Comparison of ENCODE assay signal across 23 cellular contexts in genomic region chr1:44256762-44257554, GRCh38.
"Had no signal": no experiment of that assay in that cellular context is flagged by ENCODE, and none has a peak within 500 bp of the region (broad histone marks: within the 10 kb centered on the region; RNA-seq: fewer than 3 reads in every experiment).

No MANE protein-coding gene starts in this region.

- H3K27ac ChIP-seq: lower lobe of right lung, tibial artery had no signal

- ATAC-seq: activated CD4-positive, alpha-beta T cell treated with anti-CD3 and anti-CD28 coated beads for 36 hours; activated T-cell treated with anti-CD3 and anti-CD28 coated beads, Interleukin-2, amount 50 U/mL, for 4 hours; lower lobe of right lung; sciatic nerve; stimulated activated effector memory CD8-positive, alpha-beta T cell treated with anti-CD3 and anti-CD28 coated beads, Interleukin-12 subunit alpha, Interleukin-12 subunit beta, amount 100 ng/mL, for 72 hours; stimulated activated naive CD8-positive, alpha-beta T cell treated with anti-CD3 and anti-CD28 coated beads, Interleukin-15, amount 100 ng/mL, for 72 hours had no signal

- H3K4me1 ChIP-seq: tibial artery had no signal

- H3K9me3 ChIP-seq: lower lobe of right lung, tibial artery had no signal

- DNase-seq: activated B cell treated with CpG ODN at 0.5 μM for 24 hours; activated CD4-positive, alpha-beta T cell treated with anti-CD3 and anti-CD28 coated beads for 36 hours; activated CD4-positive, alpha-beta T cell treated with anti-CD3 and anti-CD28 coated beads, Interleukin-2, amount 50 U/mL, for 48 hours; activated CD8-positive, alpha-beta memory T cell treated with anti-CD3 and anti-CD28 coated beads, Interleukin-2, amount 50 U/mL, for 48 hours; activated naive CD4-positive, alpha-beta T cell; activated T-cell treated with anti-CD3 and anti-CD28 coated beads, Interleukin-2, amount 50 U/mL, for 4 hours; central memory CD4-positive, alpha-beta T cell; dermis blood vessel endothelial cell; effector CD8-positive, alpha-beta T cell; erythroblast; foreskin fibroblast; kidney; lower lobe of right lung; mesendoderm; naive B cell; occipital lobe; small intestine; stimulated activated CD4-positive, alpha-beta T cell treated with anti-CD3 and anti-CD28 coated beads, Interleukin-2, amount 100 ng/mL, for 24 hours; stimulated activated naive CD8-positive, alpha-beta T cell treated with anti-CD3 and anti-CD28 coated beads, Interleukin-15, amount 100 ng/mL, for 72 hours; tibial artery had no signal

- H3K4me3 ChIP-seq: lower lobe of right lung, tibial artery had no signal

- FAIRE-seq: astrocyte, kidney, small intestine had no signal

- H3K27me3 ChIP-seq: tibial artery had no signal
